In genomic region chr2:128178650-128179460, GRCh38 we compare ENCODE assay signal across 8 cellular contexts.
A peak's percentile ranks its signal among the peaks of the same experiment; 100 is the strongest.
DNase-seq lines count a peak whose midpoint lies in the region; ATAC-seq, FAIRE-seq and TF ChIP-seq lines count a peak whose summit lies in the region.

No MANE protein-coding gene starts in this region.

- in situ Hi-C loops in T47D (cut with HindIII; ENCODE audit: low pct_unique_long_range_greater_than_20kb, low sequenced_read_pairs): no loop called here

- no peak overlapping the region for H3K27ac ChIP-seq in kidney (ENCODE audit: low read depth in 2 of 2, low read length in 2 of 2)

- H3K9ac ChIP-seq in kidney (ENCODE audit: low read length in 2 of 2): no peak overlapping the region

- TF ChIP-seq CTCF in kidney (IDR thresholded peaks at IDR 0.05; ENCODE audit: borderline replicate concordance, extremely low read depth, insufficient read depth): peak; percentile 49

- DNase-seq in SIG-M5 treated with dmso at 0.1 percent for 504 hours (lab: John Stamatoyannopoulos, UW; ENCODE audit: unreplicated experiment): peak; percentile 32
- no peak for DNase-seq in SIG-M5 (lab: John Stamatoyannopoulos, UW)
- DNase-seq in SW480 (ENCODE audit: low spot score): peak; percentile 29
- DNase-seq in T47D (ENCODE audit: low read depth in 1 of 2, low spot score in 1 of 2): peak; percentile 9 to 61
- DNase-seq in kidney: no peak
- peak; percentile 11 for DNase-seq in stimulated activated CD4-positive, alpha-beta T cell treated with anti-CD3 and anti-CD28 coated beads, Interleukin-2, amount 100 ng/mL, for 4 hours (ENCODE audit: low read depth)

- H3K4me1 ChIP-seq in kidney (ENCODE audit: control insufficient read depth in 1 of 2, insufficient read depth in 1 of 2, low read depth in 1 of 2, low read length in 2 of 2): no peaks in the 10 kb centered on the region

- intact Hi-C loops in kidney (cut with DNase I): no loop called here

- H3K9me3 ChIP-seq in kidney (ENCODE audit: control insufficient read depth in 1 of 2, low read length in 2 of 2): no peaks in the 10 kb centered on the region

- no peak overlapping the region for H3K4me3 ChIP-seq in kidney (ENCODE audit: low read length in 2 of 2)

- FAIRE-seq in kidney (lab: Jason Lieb, UNC): no peak

- peaks cover 40 to 49% of the 10 kb centered on the region in 2 donors for H3K36me3 ChIP-seq in kidney (ENCODE audit: control insufficient read depth in 1 of 2, insufficient read depth in 2 of 2, low read length in 2 of 2)

- ATAC-seq in HG03565 (IDR thresholded peaks at IDR 0.05; ENCODE audit: unreplicated experiment) (peak; percentile 59), HG02973 (IDR thresholded peaks at IDR 0.05; ENCODE audit: unreplicated experiment) (no peak)

Comparison
In these comparisons a context has a peak if more than half of its experiments do, and no peak if none do; other contexts are left out.
1. DNase-seq: peak in SIG-M5 treated with dmso at 0.1 percent for 504 hours (single experiment), SW480 (single experiment), T47D (2 of 2) and stimulated activated CD4-positive, alpha-beta T cell treated with anti-CD3 and anti-CD28 coated beads, Interleukin-2, amount 100 ng/mL, for 4 hours (single experiment); none in SIG-M5 (single experiment) and kidney (single experiment).